8 cellular contexts compared by ENCODE assay signal in genomic region chr7:106110885-106111670, GRCh38. TPM values are rescaled to one million over a fixed set of nuclear protein-coding genes. Genes with fewer than 3 reads are reported as not detected.
DNase-seq lines count a peak whose midpoint lies in the region; ATAC-seq and TF ChIP-seq lines count a peak whose summit lies in the region.

No MANE protein-coding gene starts in this region.

- peak overlapping the region; percentile 99 for H3K27ac ChIP-seq in psoas muscle

- no peaks in the 10 kb centered on the region for H3K36me3 ChIP-seq in H7 (replicated peaks; ENCODE audit: control insufficient read depth, insufficient read depth, low read length)
- H3K36me3 ChIP-seq in psoas muscle (ENCODE audit: insufficient read depth in 1 of 2, low read depth in 1 of 2) = no peaks in the 10 kb centered on the region

- peak overlapping the region; percentile 88 for H3K27ac Mint-ChIP-seq in T-helper 2 cell treated with Interferon-gamma antibody and Interleukin-4, amounts not matched to agents 5 μg/mL and 100 μg/mL, for 36 hours

- WGBS in psoas muscle, 3 donors = 2 to 10% (median 3%) methylated on average over 21 of the region's 21 CpGs

- in situ Hi-C loops in ACHN (cut with HindIII; ENCODE audit: low pct_ligation_motif_present, low pct_unique_long_range_greater_than_20kb, low sequenced_read_pairs) = no loop called here

- H3K9me3 Mint-ChIP-seq in T-helper 2 cell treated with Interferon-gamma antibody and Interleukin-4, amounts not matched to agents 5 μg/mL and 100 μg/mL, for 36 hours = no peaks in the 10 kb centered on the region

- no peaks in the 10 kb centered on the region for H3K9me3 ChIP-seq in psoas muscle

- peak; percentile 54 for DNase-seq in ACHN
- no peak for DNase-seq in H7
- DNase-seq in T-helper 2 cell treated with Interferon-gamma antibody and Interleukin-4, amounts not matched to agents 5 μg/mL and 100 μg/mL, for 36 hours (ENCODE audit: low spot score) = no peak
- DNase-seq in fibroblast of villous mesenchyme (ENCODE audit: low read depth) = no peak
- DNase-seq in psoas muscle = no peak
- no peak for DNase-seq in NCI-H2029 (lab: John Stamatoyannopoulos, UW)

- H3K27me3 ChIP-seq in H7 (ENCODE audit: control insufficient read depth, insufficient read depth, low read length) (no peaks in the 10 kb centered on the region), psoas muscle (ENCODE audit: insufficient read depth in 3 of 3, low read length in 2 of 3) (no peaks in the 10 kb centered on the region)

- peak overlapping the region; percentile 92 for H3K4me3 Mint-ChIP-seq in T-helper 2 cell treated with Interferon-gamma antibody and Interleukin-4, amounts not matched to agents 5 μg/mL and 100 μg/mL, for 36 hours

- ATAC-seq in psoas muscle (no peak), esophagus mucosa (no peak), HG02973 (IDR thresholded peaks at IDR 0.05; ENCODE audit: unreplicated experiment) (no peak)

- intact Hi-C loops in psoas muscle (cut with DNase I) = loop anchor here (1.0 to 10.0 kb wide), 4 partner anchors 41 to 1096 kb away; partner anchors contain the start of gene KMT2E (in 1 of the 2)

- TF ChIP-seq CTCF in fibroblast of villous mesenchyme (IDR thresholded peaks at IDR 0.05; ENCODE audit: insufficient read depth, low read depth, low read length) = no peak
- no peak for TF ChIP-seq CTCF in psoas muscle (IDR thresholded peaks at IDR 0.05)

- no peaks in the 10 kb centered on the region for H3K27me3 Mint-ChIP-seq in T-helper 2 cell treated with Interferon-gamma antibody and Interleukin-4, amounts not matched to agents 5 μg/mL and 100 μg/mL, for 36 hours (ENCODE audit: low read depth)

- H3K4me3 ChIP-seq in H7 (ENCODE audit: insufficient read depth, low read depth, low read length) (peak overlapping the region; percentile 83), fibroblast of villous mesenchyme (ENCODE audit: low read depth, low read length) (peak overlapping the region; percentile 68), psoas muscle (peak overlapping the region; percentile 84)

- peaks cover 54% of the 10 kb centered on the region for H3K4me1 ChIP-seq in psoas muscle

- H3K4me1 Mint-ChIP-seq in T-helper 2 cell treated with Interferon-gamma antibody and Interleukin-4, amounts not matched to agents 5 μg/mL and 100 μg/mL, for 36 hours (ENCODE audit: low read depth) = peaks cover 44% of the 10 kb centered on the region

- peaks cover 19% of the 10 kb centered on the region for H3K36me3 Mint-ChIP-seq in T-helper 2 cell treated with Interferon-gamma antibody and Interleukin-4, amounts not matched to agents 5 μg/mL and 100 μg/mL, for 36 hours (ENCODE audit: low read depth)

RNA-seq across cellular contexts. Expression of gene SYPL1, which starts 1.0 kb away (rescaled TPM):
- 25.2 and 30.7 TPM in 2 replicates for total RNA-seq in H7 (2014; rRNA removed; shearing (Covaris generic))
- total RNA-seq in fibroblast of villous mesenchyme = 34.8 and 55.3 TPM in 2 replicates
- 100 to 1,000 TPM in 1 of 4 donors, 10 to 100 TPM in 3; 68.3 to 113 (median 80.2) TPM for total RNA-seq in psoas muscle
- polyA plus RNA-seq in psoas muscle = 100 to 1,000 TPM in 1 of 3 donors, 10 to 100 TPM in 2; 66.3 to 110 (median 72.1) TPM
- 131 TPM for total RNA-seq in esophagus mucosa
